22 cellular contexts compared by ENCODE assay signal in genomic region chr7:71325151-71325550, GRCh38.
DNase-seq lines count a peak whose midpoint lies in the region; ATAC-seq and TF ChIP-seq lines count a peak whose summit lies in the region.
"Had no signal": no experiment of that assay in that cellular context is flagged by ENCODE, and none has a peak within 500 bp of the region (broad histone marks: within the 10 kb centered on the region; RNA-seq: fewer than 3 reads in every experiment).

No MANE protein-coding gene starts in this region.

- H3K9me3 Mint-ChIP-seq in WTC11 (peaks cover 9% of the 10 kb centered on the region), glutamatergic neuron (ENCODE audit: unreplicated experiment) (peaks cover 4% of the 10 kb centered on the region), neural progenitor cell (peaks cover 2% of the 10 kb centered on the region)

- H3K4me1 ChIP-seq in neural progenitor cell = peaks cover 34% of the 10 kb centered on the region
- H3K4me1 ChIP-seq: Peyer's patch had no signal

- ATAC-seq in WTC11 (peak; percentile 91), HG03521 (IDR thresholded peaks at IDR 0.05; ENCODE audit: unreplicated experiment) (no peak)

- H3K9ac ChIP-seq in neural progenitor cell = no peak overlapping the region

- H3K79me2 ChIP-seq in neural progenitor cell (ENCODE audit: low read depth) = peaks cover 60% of the 10 kb centered on the region

- H2AFZ ChIP-seq in neural progenitor cell (replicated peaks) = no peak overlapping the region

- H4K20me1 ChIP-seq in neural progenitor cell (ENCODE audit: low read depth) = no peaks in the 10 kb centered on the region

- no peaks in the 10 kb centered on the region for H3K36me3 ChIP-seq in H7 (replicated peaks; ENCODE audit: control insufficient read depth, insufficient read depth, low read length)
- no peaks in the 10 kb centered on the region for H3K36me3 ChIP-seq in neural progenitor cell
- H3K36me3 ChIP-seq: Peyer's patch, SJCRH30 had no signal

- no peak overlapping the region for H3K27ac ChIP-seq in neural progenitor cell
- H3K27ac ChIP-seq: Peyer's patch, SJCRH30 had no signal

- DNase-seq in H7 (peak; percentile 45), WTC11 (ENCODE audit: low spot score) (peak; percentile 26), glutamatergic neuron (peak; percentile 21), neural progenitor cell (ENCODE audit: low spot score) (peak; percentile 58), GOT3 (lab: John Stamatoyannopoulos, UW) (no peak), DMS114 treated with DMSO at 0.1 percent for 48 hours (lab: John Stamatoyannopoulos, UW; ENCODE audit: unreplicated experiment) (no peak)
- DNase-seq: CD4-positive, CD25-positive, alpha-beta regulatory T cell; COR-L47; GF-D8; HCEC 1CT; Karpas-422; MV-4-11; NCI-H1105 treated with DMSO at 0.1 percent for 48 hours; NCI-H2081; NCI-H2171; NCI-H345; NCI-H524; NCI-H774; Peyer's patch; SJCRH30; T-helper 1 cell had no signal

- H3K4me1 Mint-ChIP-seq in WTC11 (peaks cover 66% of the 10 kb centered on the region), glutamatergic neuron (ENCODE audit: low read depth, unreplicated experiment) (peaks cover 20% of the 10 kb centered on the region), neural progenitor cell (peaks cover 37% of the 10 kb centered on the region)
- H3K4me1 Mint-ChIP-seq: CD4-positive, CD25-positive, alpha-beta regulatory T cell had no signal

- peak overlapping the region; percentile 40 for H3K4me2 ChIP-seq in neural progenitor cell

- H3K36me3 Mint-ChIP-seq in WTC11 (peaks cover 9% of the 10 kb centered on the region; the same call in 1 of the 2 replicates), glutamatergic neuron (ENCODE audit: unreplicated experiment) (peaks cover 7% of the 10 kb centered on the region), neural progenitor cell (no peaks in the 10 kb centered on the region)
- H3K36me3 Mint-ChIP-seq: CD4-positive, CD25-positive, alpha-beta regulatory T cell had no signal

- H3K27me3 Mint-ChIP-seq in WTC11 (ENCODE audit: low read depth) = no peaks in the 10 kb centered on the region
- H3K27me3 Mint-ChIP-seq in glutamatergic neuron (ENCODE audit: unreplicated experiment) = peaks cover 7% of the 10 kb centered on the region
- H3K27me3 Mint-ChIP-seq in neural progenitor cell (ENCODE audit: insufficient read depth, low read depth) = no peaks in the 10 kb centered on the region
- H3K27me3 Mint-ChIP-seq: CD4-positive, CD25-positive, alpha-beta regulatory T cell had no signal

- peaks cover 12% of the 10 kb centered on the region for H3F3A ChIP-seq in neural progenitor cell (ENCODE audit: low read depth)

- no peak for TF ChIP-seq CTCF in WTC11 (IDR thresholded peaks at IDR 0.05)
- no peak for TF ChIP-seq CTCF in glutamatergic neuron (IDR thresholded peaks at IDR 0.05; ENCODE audit: partially characterized antibody, unreplicated experiment)
- TF ChIP-seq CTCF in neural progenitor cell (IDR thresholded peaks at IDR 0.05) = peak; percentile 7

- POLR2A ChIA-PET in WTC11 (lab: Charles Lee) = interaction anchor here (1.1 kb wide), 1 partner anchor 146 kb away, joined by 3 read pairs; no protein-coding TSS in a partner anchor

- H3K4me3 Mint-ChIP-seq in WTC11 (no peak overlapping the region), glutamatergic neuron (ENCODE audit: unreplicated experiment) (no peak overlapping the region), neural progenitor cell (no peak overlapping the region)
- H3K4me3 Mint-ChIP-seq: CD4-positive, CD25-positive, alpha-beta regulatory T cell had no signal

- H3K27me3 ChIP-seq in H7 (ENCODE audit: control insufficient read depth, insufficient read depth, low read length) (no peaks in the 10 kb centered on the region), neural progenitor cell (no peaks in the 10 kb centered on the region)
- H3K27me3 ChIP-seq: Peyer's patch, SJCRH30 had no signal

- no peaks in the 10 kb centered on the region for H3K9me3 ChIP-seq in neural progenitor cell (ENCODE audit: low read depth)
- H3K9me3 ChIP-seq: Peyer's patch, SJCRH30 had no signal

- H3K27ac Mint-ChIP-seq in WTC11 = peak overlapping the region; percentile 63
- H3K27ac Mint-ChIP-seq in glutamatergic neuron (ENCODE audit: unreplicated experiment) = no peak overlapping the region
- peak overlapping the region; percentile 38 for H3K27ac Mint-ChIP-seq in neural progenitor cell

- no peak overlapping the region for H3K4me3 ChIP-seq in H7 (ENCODE audit: insufficient read depth, low read depth, low read length)
- H3K4me3 ChIP-seq in neural progenitor cell = no peak overlapping the region
- H3K4me3 ChIP-seq: Peyer's patch, SJCRH30 had no signal

- CTCF ChIA-PET in WTC11 (lab: Charles Lee) = interaction anchor here (0.9 to 1.8 kb wide), 4 partner anchors 12 to 408 kb away, joined by 3 to 5 read pairs (median 3); no protein-coding TSS in a partner anchor

TF ChIP-seq in WTC11, 78 proteins besides CTCF, POLR2A, EP300 and RAD21:
- TF ChIP-seq, protein P1, sequence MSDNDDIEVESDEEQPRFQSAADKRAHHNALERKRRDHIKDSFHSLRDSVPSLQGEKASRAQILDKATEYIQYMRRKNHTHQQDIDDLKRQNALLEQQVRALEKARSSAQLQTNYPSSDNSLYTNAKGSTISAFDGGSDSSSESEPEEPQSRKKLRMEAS (CRISPR knock-in tag; IDR thresholded peaks at IDR 0.05) = no peak
- peak; percentile 29; the same call in 1 of the 2 replicates for TF ChIP-seq ZNF423 (CRISPR knock-in tag; IDR thresholded peaks at IDR 0.05)
TF ChIP-seq in WTC11: peak in this region for 1.

Comparison
In these comparisons a context has a peak if more than half of its experiments do, and no peak if none do; other contexts are left out.
1. DNase-seq: peak in H7 (single experiment), WTC11 (single experiment), glutamatergic neuron (single experiment) and neural progenitor cell (single experiment); none in GOT3 (single experiment) and DMS114 treated with DMSO at 0.1 percent for 48 hours (single experiment).